In genomic region chrX:49043220-49043986, GRCh38 we compare ENCODE assay signal across 8 cellular contexts. TPM values are rescaled to one million over a fixed set of nuclear protein-coding genes. Genes with fewer than 3 reads are reported as not detected.
DNase-seq lines count a peak whose midpoint lies in the region; ATAC-seq, FAIRE-seq and TF ChIP-seq lines count a peak whose summit lies in the region.

TFE3 (minus strand) TSS chrX:49043357; CDS start chrX:49043226, 131 bp downstream.

- WGBS in HepG2 (ENCODE audit: low lambda C conversion rate): no CpG with 5 or more reads among the region's 67 CpGs

- no peaks in the 10 kb centered on the region for H3K9me3 ChIP-seq in HepG2 (ENCODE audit: low read length)

- peak; percentile 98 for DNase-seq in CD1c-positive myeloid dendritic cell (ENCODE audit: extremely low spot score)
- peak; percentile 100 for DNase-seq in NCI-H82 (lab: John Stamatoyannopoulos, UW)
- DNase-seq in activated CD4-positive, alpha-beta T cell treated with anti-CD3 and anti-CD28 coated beads, Interleukin-2, amount 50 U/mL, for 48 hours: peak; percentile 95 to 97
- peak; percentile 98 for DNase-seq in dermis blood vessel endothelial cell
- DNase-seq in HepG2 (ENCODE audit: low spot score): peak; percentile 97
- peak; percentile 91 for DNase-seq in stimulated activated CD4-positive, alpha-beta T cell treated with anti-CD3 and anti-CD28 coated beads, Interleukin-4, amount 100 ng/mL, for 1 hour

- peak within 1 kb of the TSS; percentile 84 for H3K9ac ChIP-seq in HepG2 (ENCODE audit: insufficient read depth, low read depth, low read length)

- peak; percentile 82 for ATAC-seq in GM19438 (IDR thresholded peaks at IDR 0.05; ENCODE audit: low read depth, unreplicated experiment)
- ATAC-seq in HG03575 (IDR thresholded peaks at IDR 0.05; ENCODE audit: extremely low read depth, insufficient number of reproducible peaks, low FRiP score, unreplicated experiment): peak; percentile 52
- peak; percentile 89 for ATAC-seq in HepG2

- no peaks in the 10 kb centered on the region; a peak in 1 of 5 replicates for H3K27me3 ChIP-seq in HepG2 (ENCODE audit: control insufficient read depth in 1 of 2, insufficient read depth in 2 of 2, low read length in 2 of 2)

- no peak within 1 kb of the TSS for H2AFZ ChIP-seq in HepG2 (ENCODE audit: low read length)

- POLR2A ChIA-PET in HepG2 (lab: Yijun Ruan, JAX): interaction anchor here (0.9 to 3.4 kb wide), 8 partner anchors 10 to 147 kb away, joined by 3 to 20 read pairs (median 6); partner anchors contain the start of genes GRIPAP1 and OTUD5

- in situ Hi-C loops in HepG2 (cut with HindIII; ENCODE audit: extremely low pct_ligation_motif_present, low pct_unique_long_range_greater_than_20kb): no loop called here

- intact Hi-C loops in HepG2 (cut with micrococcal nuclease; ENCODE audit: unreplicated experiment): loop anchor here (2.0 to 5.0 kb wide), 2 partner anchors 57 to 86 kb away; partner anchors contain the start of gene OTUD5

- peak within 1 kb of the TSS; percentile 85 for H3K4me2 ChIP-seq in HepG2 (ENCODE audit: low read depth, low read length)

- H3K4me1 ChIP-seq in HepG2 (ENCODE audit: insufficient read depth, low read length): peaks cover 41% of the 10 kb centered on the region

- no peak; a peak in 1 of 4 replicates for TF ChIP-seq EP300 in HepG2 (IDR thresholded peaks at IDR 0.05; ENCODE audit: low read depth in 2 of 2, low read length in 2 of 2)
- TF ChIP-seq EP300 in HepG2 (CRISPR knock-in tag; IDR thresholded peaks at IDR 0.05; ENCODE audit: borderline replicate concordance): no peak

- TF ChIP-seq CTCF in HepG2 (CRISPR knock-in tag; IDR thresholded peaks at IDR 0.05): peak; percentile 89

- CTCF ChIA-PET in HepG2 (lab: Yijun Ruan, JAX; ENCODE audit: low intra/inter-chr PET ratio, low total read pairs): no interaction called here

- no peaks in the 10 kb centered on the region for H4K20me1 ChIP-seq in HepG2 (ENCODE audit: insufficient read depth, low read length)

- TF ChIP-seq RAD21 in HepG2 (CRISPR knock-in tag; IDR thresholded peaks at IDR 0.05): peak; percentile 73; the same call in 1 of the 2 replicates

- peaks cover 0 to 6% of the 10 kb centered on the region in 2 experiments; a peak in 1 of 5 replicates for H3K36me3 ChIP-seq in HepG2 (replicated peaks in 1 of 2; ENCODE audit: control insufficient read depth in 1 of 2, insufficient read depth in 2 of 2, low read length in 2 of 2)

- H3K4me3 ChIP-seq in HepG2 (replicated peaks in 1 of 3; ENCODE audit: insufficient read depth in 1 of 3, low read depth in 2 of 3, low read length in 3 of 3): peak within 1 kb of the TSS; percentile 73 to 82 (median 78)

- no TSS peak for BruUV-seq in HepG2 (replicated peaks; lab: Mats Ljungman, UMichigan)

- peak; percentile 100 for FAIRE-seq in HepG2 (lab: Jason Lieb, UNC)

- TF ChIP-seq POLR2A in HepG2 (IDR thresholded peaks at IDR 0.05; ENCODE audit: insufficient read depth in 1 of 2, low read depth in 2 of 2, low read length in 2 of 2): 0 out of 4 replicates have a peak, but pooled peaks of 1 of the 2 experiments have one; percentile 47

- H3K27ac ChIP-seq in HepG2 (ENCODE audit: extremely low read length, insufficient read depth, low read length): peak within 1 kb of the TSS; percentile 66

- H3K79me2 ChIP-seq in HepG2 (ENCODE audit: insufficient read depth, low read length): peaks cover 20% of the 10 kb centered on the region

TF ChIP-seq in HepG2, 621 proteins besides CTCF, POLR2A, EP300 and RAD21 (continues in another document):
- TF ChIP-seq ZNF18 (CRISPR knock-in tag; IDR thresholded peaks at IDR 0.05; ENCODE audit: insufficient replicate concordance) (no peak), MED1 (CRISPR knock-in tag; IDR thresholded peaks at IDR 0.05) (no peak; the same call in 1 of the 2 replicates), ZNF136 (CRISPR knock-in tag; IDR thresholded peaks at IDR 0.05; ENCODE audit: low read depth) (0 out of 2 replicates have a peak, but pooled peaks have one; percentile 36), SP5 (CRISPR knock-in tag; IDR thresholded peaks at IDR 0.05; ENCODE audit: borderline replicate concordance, low read depth) (no peak), ATF1 (CRISPR knock-in tag; IDR thresholded peaks at IDR 0.05) (peak; percentile 63), MIXL1 (CRISPR knock-in tag; IDR thresholded peaks at IDR 0.05) (no peak; the same call in 1 of the 2 replicates), FOXA3 (CRISPR knock-in tag; IDR thresholded peaks at IDR 0.05) (0 out of 2 replicates have a peak, but pooled peaks have one; percentile 15), GFI1 (CRISPR knock-in tag; IDR thresholded peaks at IDR 0.05; ENCODE audit: borderline replicate concordance) (0 out of 2 replicates have a peak, but pooled peaks have one; percentile 40), CSRNP2 (CRISPR knock-in tag; conservative IDR thresholded peaks at IDR 0.05; ENCODE audit: low read depth) (no peak), ZNF749 (CRISPR knock-in tag; IDR thresholded peaks at IDR 0.05; ENCODE audit: borderline replicate concordance) (no peak), MYC (CRISPR knock-in tag; IDR thresholded peaks at IDR 0.05; ENCODE audit: borderline replicate concordance) (no peak), ZNF552 (CRISPR knock-in tag; IDR thresholded peaks at IDR 0.05; ENCODE audit: borderline replicate concordance) (no peak), TBX2 (CRISPR knock-in tag; IDR thresholded peaks at IDR 0.05; ENCODE audit: borderline replicate concordance) (0 out of 2 replicates have a peak, but pooled peaks have one; percentile 13), ZNF777 (CRISPR knock-in tag; IDR thresholded peaks at IDR 0.05) (0 out of 2 replicates have a peak, but pooled peaks have one; percentile 31), BRF2 (CRISPR knock-in tag; IDR thresholded peaks at IDR 0.05) (no peak), ESRRA (CRISPR knock-in tag; IDR thresholded peaks at IDR 0.05; ENCODE audit: low read depth) (no peak), GABPB1 (CRISPR knock-in tag; IDR thresholded peaks at IDR 0.05) (peak; percentile 84), NFYB (CRISPR knock-in tag; IDR thresholded peaks at IDR 0.05) (peak; percentile 70), ZFP36L2 (CRISPR knock-in tag; IDR thresholded peaks at IDR 0.05) (no peak)

RNA-seq across cellular contexts. Expression of gene TFE3, which starts in this region (rescaled TPM):
- 22.8 and 32.2 TPM in 2 replicates for total RNA-seq in dermis blood vessel endothelial cell
- total RNA-seq in HepG2 (2016; rRNA removed; fragmentation: Illumina TruSeq; extraction: Trizol): 8.8 and 12.3 TPM in 2 replicates
- total RNA-seq in HepG2 (2016; cell fraction: cytosol; rRNA removed; fragmentation: Illumina TruSeq; extraction: Trizol; ENCODE audit: low read depth): 7.1 and 7.8 TPM in 2 replicates
- 7.3 and 11.4 TPM in 2 replicates for total RNA-seq in HepG2 (2016; cell fraction: insoluble cytoplasmic fraction; rRNA removed; fragmentation: Illumina TruSeq; extraction: Trizol)
- total RNA-seq in HepG2 (2016; cell fraction: membrane; rRNA removed; fragmentation: Illumina TruSeq; extraction: Trizol): 19.2 and 21.8 TPM in 2 replicates
- 7.7 and 10.3 TPM in 2 replicates for total RNA-seq in HepG2 (2016; cell fraction: nucleus; rRNA removed; fragmentation: Illumina TruSeq; extraction: Trizol)
- polyA plus RNA-seq in HepG2 (2011; rRNA removed): 8.3 and 13.1 TPM in 2 replicates
- polyA plus RNA-seq in HepG2 (2011; cell fraction: cytosol; rRNA removed): 7.3 and 11.0 TPM in 2 replicates
- polyA plus RNA-seq in HepG2 (2011; cell fraction: nucleus; rRNA removed): 18.5 and 24.4 TPM in 2 replicates
- polyA plus RNA-seq in HepG2 (2012): 13.3 and 22.4 TPM in 2 replicates
- polyA plus RNA-seq in HepG2 (2016; cell fraction: cytosol; fragmentation: Illumina TruSeq; extraction: Trizol; ENCODE audit: low read depth): 12.4 and 13.7 TPM in 2 replicates
- 17.3 and 24.4 TPM in 2 replicates for polyA plus RNA-seq in HepG2 (2016; cell fraction: insoluble cytoplasmic fraction; fragmentation: Illumina TruSeq; extraction: Trizol; ENCODE audit: low read depth)
- 30.6 and 31.9 TPM in 2 replicates for polyA plus RNA-seq in HepG2 (2016; cell fraction: membrane; fragmentation: Illumina TruSeq; extraction: Trizol; ENCODE audit: low read depth)
- 31.0 and 32.9 TPM in 2 replicates for polyA plus RNA-seq in HepG2 (2016; cell fraction: nucleus; fragmentation: Illumina TruSeq; extraction: Trizol; ENCODE audit: insufficient read depth, low read depth)
- 19.4 and 40.0 TPM in 2 replicates for polyA minus RNA-seq in HepG2 (2011; rRNA and poly(A)+ RNA removed; ENCODE audit: low replicate concordance)
- polyA minus RNA-seq in HepG2 (2011; cell fraction: cytosol; rRNA and poly(A)+ RNA removed): 13.7 and 14.2 TPM in 2 replicates
- polyA minus RNA-seq in HepG2 (2011; cell fraction: nucleus; rRNA and poly(A)+ RNA removed): 12.0 and 14.9 TPM in 2 replicates

Comparison
In these comparisons a context has a peak if more than half of its experiments do, and no peak if none do; other contexts are left out.
1. Peak in every context shown above with its lines: DNase-seq, ATAC-seq, H3K4me3 ChIP-seq and H3K27ac ChIP-seq.